24 cellular contexts compared by ENCODE assay signal in genomic region chr7:79212334-79212733, GRCh38.
"Had no signal": no experiment of that assay in that cellular context is flagged by ENCODE, and none has a peak within 500 bp of the region (broad histone marks: within the 10 kb centered on the region; RNA-seq: fewer than 3 reads in every experiment).

No MANE protein-coding gene starts in this region.

- H3K36me3 ChIP-seq: left lung, ovary, right atrium auricular region, spleen, suprapubic skin, thoracic aorta, tibial artery, upper lobe of right lung had no signal

- FAIRE-seq: urothelium cell line had no signal

- ATAC-seq: mucosa of descending colon; naive thymus-derived CD4-positive, alpha-beta T cell; natural killer cell treated with Interleukin-12 subunit alpha and Interleukin-12 subunit beta and Interleukin-15 and Interleukin-18, amount 100 ng/mL, for 72 hours; sciatic nerve; stimulated activated effector memory CD8-positive, alpha-beta T cell treated with anti-CD3 and anti-CD28 coated beads, Interleukin-12 subunit alpha, Interleukin-12 subunit beta, amount 100 ng/mL, for 72 hours had no signal

- H3K9me3 ChIP-seq: left lung, mucosa of descending colon, ovary, suprapubic skin, thoracic aorta, tibial artery, upper lobe of right lung had no signal

- H3K4me2 ChIP-seq: hepatocyte had no signal

- H3K4me3 ChIP-seq: hepatocyte, left lung, lung, mucosa of descending colon, ovary, right atrium auricular region, skin epidermis, spleen, suprapubic skin, thoracic aorta, tibial artery, upper lobe of right lung had no signal

- H3K27me3 Mint-ChIP-seq: naive thymus-derived CD4-positive, alpha-beta T cell; natural killer cell treated with Interleukin-12 subunit alpha and Interleukin-12 subunit beta and Interleukin-15 and Interleukin-18, amount 100 ng/mL, for 72 hours; progenitor cell of endocrine pancreas; stimulated activated naive CD8-positive, alpha-beta T cell treated with anti-CD3 and anti-CD28 coated beads, Interleukin-15, Interleukin-2, amounts not matched to agents 100 ng/mL and 50 ng/mL, for 24 hours had no signal

- H3K4me3 Mint-ChIP-seq: naive thymus-derived CD4-positive, alpha-beta T cell; natural killer cell treated with Interleukin-12 subunit alpha and Interleukin-12 subunit beta and Interleukin-15 and Interleukin-18, amount 100 ng/mL, for 72 hours; stimulated activated effector memory CD8-positive, alpha-beta T cell treated with anti-CD3 and anti-CD28 coated beads, Interleukin-12 subunit alpha, Interleukin-12 subunit beta, amount 100 ng/mL, for 72 hours; stimulated activated naive CD8-positive, alpha-beta T cell treated with anti-CD3 and anti-CD28 coated beads, Interleukin-15, Interleukin-2, amounts not matched to agents 100 ng/mL and 50 ng/mL, for 24 hours had no signal

- H3K79me2 ChIP-seq: hepatocyte had no signal

- H3K27me3 ChIP-seq: hepatocyte, left lung, ovary, right atrium auricular region, spleen, suprapubic skin, tibial artery, upper lobe of right lung had no signal

- DNase-seq: islet precursor cell; left lung; mesendoderm; midbrain; mucosa of descending colon; naive thymus-derived CD4-positive, alpha-beta T cell; ovary; spleen; stimulated activated CD4-positive, alpha-beta T cell treated with anti-CD3 and anti-CD28 coated beads, Interleukin-4, amount 100 ng/mL, for 24 hours; stimulated activated naive CD4-positive, alpha-beta T cell; tibial artery; upper lobe of right lung had no signal

- H3K4me1 ChIP-seq: left lung, right atrium auricular region, spleen, suprapubic skin, tibial artery, upper lobe of right lung had no signal

- H3K4me1 Mint-ChIP-seq: naive thymus-derived CD4-positive, alpha-beta T cell; stimulated activated effector memory CD8-positive, alpha-beta T cell treated with anti-CD3 and anti-CD28 coated beads, Interleukin-12 subunit alpha, Interleukin-12 subunit beta, amount 100 ng/mL, for 72 hours had no signal

- H3K27ac Mint-ChIP-seq: naive thymus-derived CD4-positive, alpha-beta T cell; natural killer cell treated with Interleukin-12 subunit alpha and Interleukin-12 subunit beta and Interleukin-15 and Interleukin-18, amount 100 ng/mL, for 72 hours; progenitor cell of endocrine pancreas; stimulated activated effector memory CD8-positive, alpha-beta T cell treated with anti-CD3 and anti-CD28 coated beads, Interleukin-12 subunit alpha, Interleukin-12 subunit beta, amount 100 ng/mL, for 72 hours; stimulated activated naive CD8-positive, alpha-beta T cell treated with anti-CD3 and anti-CD28 coated beads, Interleukin-15, Interleukin-2, amounts not matched to agents 100 ng/mL and 50 ng/mL, for 24 hours had no signal

- H3K36me3 Mint-ChIP-seq: naive thymus-derived CD4-positive, alpha-beta T cell; natural killer cell treated with Interleukin-12 subunit alpha and Interleukin-12 subunit beta and Interleukin-15 and Interleukin-18, amount 100 ng/mL, for 72 hours; stimulated activated effector memory CD8-positive, alpha-beta T cell treated with anti-CD3 and anti-CD28 coated beads, Interleukin-12 subunit alpha, Interleukin-12 subunit beta, amount 100 ng/mL, for 72 hours had no signal

- H3K27ac ChIP-seq: hepatocyte, left lung, ovary, right atrium auricular region, skin epidermis, spleen, suprapubic skin, thoracic aorta, tibial artery, upper lobe of right lung had no signal

- H2AFZ ChIP-seq: hepatocyte had no signal
